31 cellular contexts compared by ENCODE assay signal in genomic region chr13:107799001-107799400, GRCh38.
A peak's percentile ranks its signal among the peaks of the same experiment; 100 is the strongest.
DNase-seq lines count a peak whose midpoint lies in the region; ATAC-seq and TF ChIP-seq lines count a peak whose summit lies in the region.
"Had no signal": no experiment of that assay in that cellular context is flagged by ENCODE, and none has a peak within 500 bp of the region (broad histone marks: within the 10 kb centered on the region; RNA-seq: fewer than 3 reads in every experiment).

No MANE protein-coding gene starts in this region.

- H3K36me3 ChIP-seq in smooth muscle cell (ENCODE audit: low read depth): no peaks in the 10 kb centered on the region
- H3K36me3 ChIP-seq: esophagus squamous epithelium, lower lobe of right lung, thoracic aorta, vagina had no signal

- 43% methylated on average over 5 of the region's 5 CpGs for WGBS in smooth muscle cell (ENCODE audit: low lambda C conversion rate)

- H4K20me1 ChIP-seq in smooth muscle cell (ENCODE audit: low read depth): no peaks in the 10 kb centered on the region

- TF ChIP-seq CTCF in choroid plexus epithelial cell (conservative IDR thresholded peaks at IDR 0.05; ENCODE audit: low read depth, low read length) (no peak), smooth muscle cell (IDR thresholded peaks at IDR 0.05; ENCODE audit: borderline replicate concordance, insufficient read depth, poor library complexity, severe bottlenecking) (no peak)

- H3K27me3 ChIP-seq in smooth muscle cell (ENCODE audit: low read depth): no peaks in the 10 kb centered on the region
- H3K27me3 ChIP-seq: esophagus squamous epithelium, vagina had no signal

- H3K9me3 ChIP-seq in smooth muscle cell (replicated peaks; ENCODE audit: low read depth): no peaks in the 10 kb centered on the region
- H3K9me3 ChIP-seq: A549, esophagus squamous epithelium, lower lobe of right lung, mucosa of descending colon, thoracic aorta, vagina had no signal

- DNase-seq in NCI-H510A treated with DMSO at 0.1 percent for 48 hours (lab: John Stamatoyannopoulos, UW): peak; percentile 10
- DNase-seq in NCI-H510A (lab: John Stamatoyannopoulos, UW): no peak
- DNase-seq in HT1080 (ENCODE audit: low read depth): peak; percentile 64
- DNase-seq in choroid plexus epithelial cell (ENCODE audit: low read depth): peak; percentile 27
- no peak for DNase-seq in smooth muscle cell (lab: John Stamatoyannopoulos, UW; ENCODE audit: unreplicated experiment)
- no peak for DNase-seq in cardiac septum (ENCODE audit: low spot score)
- DNase-seq: activated CD4-positive, alpha-beta T cell treated with anti-CD3 and anti-CD28 coated beads for 48 hours; activated naive CD4-positive, alpha-beta T cell treated with Interleukin-2 at 50 U/mL for 16 hours; activated T-cell treated with anti-CD3 and anti-CD28 coated beads, Interleukin-2, amount 50 U/mL, for 48 hours; amniotic stem cell; endodermal cell; esophagus squamous epithelium; Karpas-422; kidney; lower lobe of right lung; mucosa of descending colon; NCI-H1048; nephron progenitor cell; right cardiac atrium; stimulated activated CD4-positive, alpha-beta T cell treated with anti-CD3 and anti-CD28 coated beads, Interleukin-12 subunit alpha, Interleukin-12 subunit beta, amount 100 ng/mL, for 4 hours; stimulated activated CD4-positive, alpha-beta T cell treated with anti-CD3 and anti-CD28 coated beads, Interleukin-4, amount 100 ng/mL, for 4 hours; stimulated activated naive CD4-positive, alpha-beta T cell; T-helper 2 cell had no signal

- H3K4me2 ChIP-seq in smooth muscle cell: peak overlapping the region; percentile 45
- H3K4me2 ChIP-seq: A549 had no signal

- peak overlapping the region; percentile 1 for H2AFZ ChIP-seq in smooth muscle cell (ENCODE audit: low read depth)
- H2AFZ ChIP-seq: parathyroid adenoma had no signal

- no peak overlapping the region for H3K4me3 ChIP-seq in choroid plexus epithelial cell (ENCODE audit: low read depth, low read length)
- H3K4me3 ChIP-seq in smooth muscle cell: no peak overlapping the region
- H3K4me3 ChIP-seq: A549, coronary artery, esophagus squamous epithelium, lower lobe of right lung, mucosa of descending colon, thoracic aorta, vagina had no signal

- H3K27ac ChIP-seq in smooth muscle cell (ENCODE audit: low read depth): peak overlapping the region; percentile 44
- H3K27ac ChIP-seq: A549, C4-2B, coronary artery, esophagus squamous epithelium, lower lobe of right lung, parathyroid adenoma, thoracic aorta, vagina had no signal

- H3K9ac ChIP-seq in smooth muscle cell (ENCODE audit: low read depth): no peak overlapping the region
- H3K9ac ChIP-seq: parathyroid adenoma had no signal

- H3F3A ChIP-seq in smooth muscle cell (ENCODE audit: low read depth): no peaks in the 10 kb centered on the region

- H3K4me1 ChIP-seq in smooth muscle cell (ENCODE audit: low read depth): peaks cover 3% of the 10 kb centered on the region
- H3K4me1 ChIP-seq: A549, esophagus squamous epithelium, lower lobe of right lung, parathyroid adenoma, vagina had no signal

- ATAC-seq in GM19455 (IDR thresholded peaks at IDR 0.05; ENCODE audit: unreplicated experiment) (no peak), HG03469 (IDR thresholded peaks at IDR 0.05; ENCODE audit: unreplicated experiment) (no peak)
- ATAC-seq: A549, lower lobe of right lung, mucosa of descending colon, right cardiac atrium had no signal

- intact Hi-C loops in cardiac septum (cut with DNase I): no loop called here

- H3K79me2 ChIP-seq in smooth muscle cell (ENCODE audit: low read depth): no peaks in the 10 kb centered on the region
- H3K79me2 ChIP-seq: parathyroid adenoma had no signal

Comparison
In these comparisons a context has a peak if more than half of its experiments do, and no peak if none do; other contexts are left out.
1. DNase-seq: peak in NCI-H510A treated with DMSO at 0.1 percent for 48 hours (single experiment), HT1080 (single experiment) and choroid plexus epithelial cell (single experiment); none in NCI-H510A (single experiment), smooth muscle cell (single experiment) and cardiac septum (single experiment).